In genomic region chr12:121296618-121297476, GRCh38 we compare ENCODE assay signal across 9 cellular contexts. TPM values are rescaled to one million over a fixed set of nuclear protein-coding genes. Genes with fewer than 3 reads are reported as not detected.
A peak's percentile ranks its signal among the peaks of the same experiment; 100 is the strongest.
DNase-seq lines count a peak whose midpoint lies in the region; ATAC-seq, FAIRE-seq and TF ChIP-seq lines count a peak whose summit lies in the region.
"Had no signal": no experiment of that assay in that cellular context is flagged by ENCODE, and none has a peak within 500 bp of the region (broad histone marks: within the 10 kb centered on the region; RNA-seq: fewer than 3 reads in every experiment).

Gene CAMKK2 (minus strand): TSS chr12:121296709. CDS start chr12:121274526, 22,183 bp downstream.

- TF ChIP-seq CTCF in dorsolateral prefrontal cortex (IDR thresholded peaks at IDR 0.05 in 54 of 56, conservative IDR thresholded peaks at IDR 0.05 in 2 of 56; ENCODE audit: low read depth in 1 of 56, partially characterized antibody in 56 of 56): peak in 38 of 56 donors; percentile 9 to 46 (median 22)
- peak in 3 of 4 donors; percentile 13 to 30 (median 28) for TF ChIP-seq CTCF in right lobe of liver (IDR thresholded peaks at IDR 0.05)

- H3K27me3 ChIP-seq in BLaER1 treated with 17β-estradiol and CSF1 and Interleukin-3, amounts not matched to agents 10 nM and 100 nM: no peaks in the 10 kb centered on the region
- H3K27me3 ChIP-seq in dorsolateral prefrontal cortex (no peaks in the 10 kb centered on the region), right lobe of liver (no peaks in the 10 kb centered on the region)

- intact Hi-C loops in dorsolateral prefrontal cortex (cut with DNase I) (loop anchor here (2.0 to 5.0 kb wide), 3 partner anchors 35 to 104 kb away; partner anchors contain the start of genes ANAPC5 (in 1 of the 2) and RNF34 (in 1 of the 2)), right lobe of liver (cut with DNase I) (no loop called here)

- peak; percentile 47 for TF ChIP-seq POLR2A in right lobe of liver (IDR thresholded peaks at IDR 0.05)

- no peaks in the 10 kb centered on the region for H3K9me3 ChIP-seq in BLaER1 treated with 17β-estradiol and CSF1 and Interleukin-3, amounts not matched to agents 10 nM and 100 nM (replicated peaks in 1 of 11)
- no peaks in the 10 kb centered on the region for H3K9me3 ChIP-seq in right lobe of liver

- peak within 1 kb of the TSS; percentile 79 to 97 (median 95) for H3K27ac ChIP-seq in BLaER1 treated with 17β-estradiol and CSF1 and Interleukin-3, amounts not matched to agents 10 nM and 100 nM
- H3K27ac ChIP-seq in dorsolateral prefrontal cortex (peak within 1 kb of the TSS in 58 of 59 donors; percentile 49 to 96 (median 89)), right lobe of liver (peak within 1 kb of the TSS; percentile 84 to 97 (median 92))

- peaks cover 57 to 75% (median 64%) of the 10 kb centered on the region in 10 experiments for H3K4me1 ChIP-seq in BLaER1 treated with 17β-estradiol and CSF1 and Interleukin-3, amounts not matched to agents 10 nM and 100 nM
- H3K4me1 ChIP-seq in right lobe of liver: peaks cover 0 to 20% (median 6%) of the 10 kb centered on the region in 4 donors

- peak within 1 kb of the TSS; percentile 92 to 99 (median 97) for H3K9ac ChIP-seq in BLaER1 treated with 17β-estradiol and CSF1 and Interleukin-3, amounts not matched to agents 10 nM and 100 nM

- DNase-seq in GM19239 (ENCODE audit: insufficient read length, low spot score) (peak; percentile 94), NCI-H69 (lab: John Stamatoyannopoulos, UW) (peak; percentile 97), dorsolateral prefrontal cortex (peak; percentile 57 to 91 (median 76)), right lobe of liver (peak; percentile 87 to 88 (median 88))
- peak; percentile 82 to 85 for DNase-seq in activated CD4-positive, alpha-beta T cell treated with anti-CD3 and anti-CD28 coated beads, Interleukin-2, amount 50 U/mL, for 48 hours
- peak; percentile 82 for DNase-seq in stimulated activated CD4-positive, alpha-beta T cell treated with anti-CD3 and anti-CD28 coated beads, Interleukin-4, amount 100 ng/mL, for 24 hours

- peak; percentile 61 for ATAC-seq in HG03457 (IDR thresholded peaks at IDR 0.05; ENCODE audit: unreplicated experiment)
- peak; percentile 86 to 93 (median 90) for ATAC-seq in right lobe of liver

- H3K36me3 ChIP-seq in BLaER1 treated with 17β-estradiol and CSF1 and Interleukin-3, amounts not matched to agents 10 nM and 100 nM: peaks cover 0 to 27% (median 8%) of the 10 kb centered on the region in 11 experiments; a peak in 12 of 22 replicates
- no peaks in the 10 kb centered on the region for H3K36me3 ChIP-seq in right lobe of liver

- peak; percentile 73 for FAIRE-seq in GM19239 (lab: Jason Lieb, UNC)
- FAIRE-seq: islet of Langerhans had no signal

- WGBS in right lobe of liver (ENCODE audit: insufficient coverage, low coverage, low lambda C conversion rate, missing lambda C conversion rate): 0% methylated on average over 22 of the region's 104 CpGs

- peak within 1 kb of the TSS; percentile 96 to 99 (median 98) for H3K4me2 ChIP-seq in BLaER1 treated with 17β-estradiol and CSF1 and Interleukin-3, amounts not matched to agents 10 nM and 100 nM

- peak within 1 kb of the TSS; percentile 87 to 100 (median 99) for H3K4me3 ChIP-seq in BLaER1 treated with 17β-estradiol and CSF1 and Interleukin-3, amounts not matched to agents 10 nM and 100 nM
- H3K4me3 ChIP-seq in dorsolateral prefrontal cortex: peak within 1 kb of the TSS; percentile 71 to 100 (median 96)
- peak within 1 kb of the TSS; percentile 93 to 98 (median 98) for H3K4me3 ChIP-seq in right lobe of liver

- H4K20me1 ChIP-seq in BLaER1 treated with 17β-estradiol and CSF1 and Interleukin-3, amounts not matched to agents 10 nM and 100 nM: peaks cover 5 to 43% (median 34%) of the 10 kb centered on the region in 11 experiments; a peak in 16 of 22 replicates

RNA-seq across cellular contexts. Expression of gene CAMKK2, which starts in this region (rescaled TPM):
- total RNA-seq in dorsolateral prefrontal cortex (100 to 1,000 TPM in 117 of 120 experiments, 10 to 100 TPM in 3; 52.8 to 279 (median 164) TPM), right lobe of liver (10 to 100 TPM; 20.6 to 31.8 (median 24.1) TPM)

Comparison
In these comparisons a context has a peak if more than half of its experiments do, and no peak if none do; other contexts are left out.
1. Peak in every context shown above with its lines: DNase-seq, ATAC-seq, H3K4me3 ChIP-seq and H3K27ac ChIP-seq.
2. intact Hi-C loops: an anchor here in dorsolateral prefrontal cortex (2.0 to 5.0 kb wide); none called in right lobe of liver.